ENCODE assay signal across 16 cellular contexts in genomic region chr13:110366733-110367132, GRCh38. TPM values are rescaled to one million over a fixed set of nuclear protein-coding genes. Genes with fewer than 3 reads are reported as not detected.
DNase-seq lines count a peak whose midpoint lies in the region; ATAC-seq and TF ChIP-seq lines count a peak whose summit lies in the region.
"Had no signal": no experiment of that assay in that cellular context is flagged by ENCODE, and none has a peak within 500 bp of the region (broad histone marks: within the 10 kb centered on the region; RNA-seq: fewer than 3 reads in every experiment).

No MANE protein-coding gene starts in this region.

- 100% methylated on average over 2 of the region's 3 CpGs for WGBS in mesenchymal stem cell
- 90% methylated on average over 3 of the region's 3 CpGs for WGBS in thyroid gland, 2 donors

- CTCF ChIA-PET in WTC11 (lab: Charles Lee) = no interaction called here
- CTCF ChIA-PET in naive thymus-derived CD4-positive, alpha-beta T cell (lab: Charles Lee) = no interaction called here

- H3K18ac ChIP-seq in mesenchymal stem cell (ENCODE audit: low read depth in 1 of 2, low read length in 2 of 2) = peak overlapping the region in 1 of 2 experiments; percentile 26

- no peaks in the 10 kb centered on the region for H3K9me3 Mint-ChIP-seq in endothelial cell (ENCODE audit: unreplicated experiment)
- no peaks in the 10 kb centered on the region for H3K9me3 Mint-ChIP-seq in WTC11
- no peaks in the 10 kb centered on the region for H3K9me3 Mint-ChIP-seq in naive thymus-derived CD4-positive, alpha-beta T cell

- H2BK120ac ChIP-seq in mesenchymal stem cell (ENCODE audit: low read depth, low read length) = no peak overlapping the region

- peaks cover 11% of the 10 kb centered on the region for H3K27me3 Mint-ChIP-seq in endothelial cell (ENCODE audit: unreplicated experiment)
- H3K27me3 Mint-ChIP-seq in WTC11 (ENCODE audit: low read depth) = no peaks in the 10 kb centered on the region
- H3K27me3 Mint-ChIP-seq in naive thymus-derived CD4-positive, alpha-beta T cell = peaks cover 0 to 23% (median 13%) of the 10 kb centered on the region in 5 donors

- no peak overlapping the region for H2AK5ac ChIP-seq in mesenchymal stem cell (ENCODE audit: low read length, severe bottlenecking)

- intact Hi-C loops in ascending aorta (cut with DNase I) (no loop called here), thyroid gland (cut with DNase I) (no loop called here)
- intact Hi-C loops in naive thymus-derived CD4-positive, alpha-beta T cell (cut with micrococcal nuclease) = no loop called here

- peak overlapping the region; percentile 48 for H2BK15ac ChIP-seq in mesenchymal stem cell (ENCODE audit: low read depth, poor library complexity, severe bottlenecking)

- H3K4me3 Mint-ChIP-seq in endothelial cell (ENCODE audit: unreplicated experiment) (no peak overlapping the region), WTC11 (no peak overlapping the region)
- no peak overlapping the region for H3K4me3 Mint-ChIP-seq in naive thymus-derived CD4-positive, alpha-beta T cell

- H3K14ac ChIP-seq in mesenchymal stem cell (ENCODE audit: low read length in 2 of 2) = no peak overlapping the region

- no peak overlapping the region for H3K9ac ChIP-seq in mesenchymal stem cell (ENCODE audit: low read length)

- no peak overlapping the region for H3K4me2 ChIP-seq in mesenchymal stem cell (ENCODE audit: low read length, poor library complexity, severe bottlenecking)

- no peaks in the 10 kb centered on the region for H3K27me3 ChIP-seq in ascending aorta
- no peaks in the 10 kb centered on the region for H3K27me3 ChIP-seq in mesenchymal stem cell (ENCODE audit: control insufficient read depth in 1 of 2, insufficient read depth in 1 of 2, low read length in 2 of 2)
- no peaks in the 10 kb centered on the region for H3K27me3 ChIP-seq in thyroid gland
- H3K27me3 ChIP-seq in naive thymus-derived CD4-positive, alpha-beta T cell (ENCODE audit: control insufficient read depth in 2 of 2, insufficient read depth in 2 of 2, low read length in 2 of 2) = no peaks in the 10 kb centered on the region

- H3K79me1 ChIP-seq in mesenchymal stem cell (replicated peaks; ENCODE audit: low read length, poor library complexity, severe bottlenecking) = peaks cover 19% of the 10 kb centered on the region

- no peak overlapping the region for H3K23ac ChIP-seq in mesenchymal stem cell (ENCODE audit: low read length in 2 of 2)

- no peak for ATAC-seq in WTC11
- ATAC-seq in naive thymus-derived CD4-positive, alpha-beta T cell = no peak
- ATAC-seq: K562 had no signal

- TF ChIP-seq POLR2A in thyroid gland (IDR thresholded peaks at IDR 0.05) = no peak

- H3K4me3 ChIP-seq in ascending aorta (no peak overlapping the region), mesenchymal stem cell (ENCODE audit: insufficient read depth in 1 of 2, low read depth in 1 of 2, low read length in 2 of 2) (no peak overlapping the region), thyroid gland (replicated peaks in 1 of 3) (no peak overlapping the region)
- H3K4me3 ChIP-seq in naive thymus-derived CD4-positive, alpha-beta T cell (ENCODE audit: low read length) = no peak overlapping the region
- H3K4me3 ChIP-seq: K562 had no signal

- peak overlapping the region; percentile 22 for H3K27ac Mint-ChIP-seq in endothelial cell (ENCODE audit: unreplicated experiment)
- no peak overlapping the region for H3K27ac Mint-ChIP-seq in WTC11
- no peak overlapping the region for H3K27ac Mint-ChIP-seq in naive thymus-derived CD4-positive, alpha-beta T cell

- H3K4me1 Mint-ChIP-seq in endothelial cell (ENCODE audit: unreplicated experiment) (peaks cover 62% of the 10 kb centered on the region), WTC11 (peaks cover 5% of the 10 kb centered on the region; the same call in 1 of the 2 replicates)
- no peaks in the 10 kb centered on the region for H3K4me1 Mint-ChIP-seq in naive thymus-derived CD4-positive, alpha-beta T cell

- H3K36me3 Mint-ChIP-seq in endothelial cell (ENCODE audit: low read depth, unreplicated experiment) = peaks cover 55% of the 10 kb centered on the region
- H3K36me3 Mint-ChIP-seq in WTC11 = no peaks in the 10 kb centered on the region
- H3K36me3 Mint-ChIP-seq in naive thymus-derived CD4-positive, alpha-beta T cell = no peaks in the 10 kb centered on the region

- H3K36me3 ChIP-seq in ascending aorta = no peaks in the 10 kb centered on the region
- peaks cover 0 to 14% of the 10 kb centered on the region in 2 experiments for H3K36me3 ChIP-seq in mesenchymal stem cell (ENCODE audit: control insufficient read depth in 1 of 2, insufficient read depth in 2 of 2, low read depth in 1 of 2, low read length in 2 of 2)
- H3K36me3 ChIP-seq in thyroid gland = no peaks in the 10 kb centered on the region
- no peaks in the 10 kb centered on the region for H3K36me3 ChIP-seq in naive thymus-derived CD4-positive, alpha-beta T cell (ENCODE audit: control insufficient read depth in 2 of 3, insufficient read depth in 3 of 3, low read length in 3 of 3)

- peak overlapping the region; percentile 35 for H4K91ac ChIP-seq in mesenchymal stem cell (ENCODE audit: low read length)

- DNase-seq in ascending aorta (ENCODE audit: low spot score in 2 of 2) = peak in 1 of 2 donors; percentile 24
- no peak for DNase-seq in endothelial cell (ENCODE audit: low spot score)
- DNase-seq in mesenchymal stem cell = no peak
- DNase-seq in thyroid gland = no peak
- DNase-seq in substantia nigra (lab: John Stamatoyannopoulos, UW) = no peak
- DNase-seq in WTC11 (ENCODE audit: low spot score) = no peak
- no peak for DNase-seq in naive thymus-derived CD4-positive, alpha-beta T cell
- DNase-seq in kidney glomerular epithelial cell (lab: John Stamatoyannopoulos, UW) = no peak
- DNase-seq: ACHN, COR-L47, GF-D8, NCI-H187, NCI-H446, OCI-M1 had no signal

- TF ChIP-seq CTCF in ascending aorta (IDR thresholded peaks at IDR 0.05) (no peak), endothelial cell (IDR thresholded peaks at IDR 0.05; ENCODE audit: unreplicated experiment) (no peak), thyroid gland (IDR thresholded peaks at IDR 0.05) (no peak), WTC11 (IDR thresholded peaks at IDR 0.05) (no peak)

- H2BK5ac ChIP-seq in mesenchymal stem cell (ENCODE audit: low read depth, low read length, poor library complexity, severe bottlenecking) = no peak overlapping the region

- POLR2A ChIA-PET in WTC11 (lab: Charles Lee) = no interaction called here
- POLR2A ChIA-PET in naive thymus-derived CD4-positive, alpha-beta T cell (lab: Charles Lee) = no interaction called here

- no peak overlapping the region for H3K4ac ChIP-seq in mesenchymal stem cell (ENCODE audit: low read depth in 1 of 2, low read length in 2 of 2)

- H3K4me1 ChIP-seq in ascending aorta = peaks cover 15 to 49% of the 10 kb centered on the region in 2 donors
- peaks cover 11% of the 10 kb centered on the region for H3K4me1 ChIP-seq in mesenchymal stem cell (ENCODE audit: control insufficient read depth, insufficient read depth, low read depth, low read length)
- H3K4me1 ChIP-seq in thyroid gland = peaks cover 42 to 47% of the 10 kb centered on the region in 2 donors
- no peaks in the 10 kb centered on the region for H3K4me1 ChIP-seq in naive thymus-derived CD4-positive, alpha-beta T cell (ENCODE audit: control insufficient read depth in 2 of 2, insufficient read depth in 2 of 2, low read length in 2 of 2)

- no peaks in the 10 kb centered on the region for H3K9me3 ChIP-seq in ascending aorta
- H3K9me3 ChIP-seq in mesenchymal stem cell (ENCODE audit: control insufficient read depth, low read length) = no peaks in the 10 kb centered on the region
- no peaks in the 10 kb centered on the region for H3K9me3 ChIP-seq in thyroid gland
- H3K9me3 ChIP-seq in naive thymus-derived CD4-positive, alpha-beta T cell (ENCODE audit: control insufficient read depth in 2 of 3, low read length in 3 of 3) = no peaks in the 10 kb centered on the region

- no peak overlapping the region for H2BK12ac ChIP-seq in mesenchymal stem cell (ENCODE audit: low read length in 2 of 2)

- peak overlapping the region; percentile 13 for H4K8ac ChIP-seq in mesenchymal stem cell (ENCODE audit: low read length)

- H2AFZ ChIP-seq in mesenchymal stem cell (ENCODE audit: low read depth, low read length) = no peak overlapping the region

- H3K27ac ChIP-seq in ascending aorta (peak overlapping the region; percentile 81 to 92), mesenchymal stem cell (ENCODE audit: low read length, poor library complexity, severe bottlenecking) (no peak overlapping the region), thyroid gland (peak overlapping the region in 2 of 3 donors; percentile 65 to 89), substantia nigra (ENCODE audit: low read depth, low read length, poor library complexity, severe bottlenecking) (no peak overlapping the region)
- H3K27ac ChIP-seq in naive thymus-derived CD4-positive, alpha-beta T cell (ENCODE audit: low read depth, low read length) = no peak overlapping the region
- H3K27ac ChIP-seq: RWPE1 had no signal

TF ChIP-seq in WTC11, 78 proteins besides CTCF, POLR2A, EP300 and RAD21 (continues in another document):
- TF ChIP-seq MLX (CRISPR knock-in tag; IDR thresholded peaks at IDR 0.05) (no peak), EMX1 (CRISPR knock-in tag; IDR thresholded peaks at IDR 0.05) (no peak)

RNA-seq across cellular contexts. Expression of gene COL4A2, which starts 59.6 kb away (rescaled TPM):
- total RNA-seq in ascending aorta = 1,227 TPM
- total RNA-seq in endothelial cell (ENCODE audit: unreplicated experiment) = 1,556 TPM
- polyA plus RNA-seq in mesenchymal stem cell (2013, experiment 1 of 2) = 2,099 TPM
- 2,053 TPM for polyA plus RNA-seq in mesenchymal stem cell (2013, experiment 2 of 2)
- total RNA-seq in thyroid gland = 100 to 1,000 TPM in 3 of 4 donors, 10 to 100 TPM in 1; 97.6 to 193 (median 131) TPM
- 102 to 109 TPM (median 106 TPM) in 3 replicates for total RNA-seq in WTC11 (2021)
- under 1 TPM in 1 of 5 experiments, not detected in 4; 0.05 TPM for total RNA-seq in naive thymus-derived CD4-positive, alpha-beta T cell
- polyA plus RNA-seq in naive thymus-derived CD4-positive, alpha-beta T cell = not detected

RNA-seq across cellular contexts. Expression of gene COL4A1, which starts 59.8 kb away (rescaled TPM):
- total RNA-seq in ascending aorta = 756 TPM
- total RNA-seq in endothelial cell (ENCODE audit: unreplicated experiment) = 2,720 TPM
- polyA plus RNA-seq in mesenchymal stem cell (2013, experiment 1 of 2) = 2,271 TPM
- polyA plus RNA-seq in mesenchymal stem cell (2013, experiment 2 of 2) = 2,270 TPM
- total RNA-seq in thyroid gland = 100 to 1,000 TPM in 2 of 4 donors, 10 to 100 TPM in 2; 71.3 to 161 (median 112) TPM
- 75.0 to 89.6 TPM (median 82.3 TPM) in 3 replicates for total RNA-seq in WTC11 (2021)
- total RNA-seq in naive thymus-derived CD4-positive, alpha-beta T cell = under 1 TPM in 1 of 5 experiments, not detected in 4; 0.24 TPM
- not detected for polyA plus RNA-seq in naive thymus-derived CD4-positive, alpha-beta T cell
- polyA plus RNA-seq: K562 had no signal

Comparison
In these comparisons a context has a peak if more than half of its experiments do, and no peak if none do; other contexts are left out.
1. H3K27ac ChIP-seq: peak in ascending aorta (2 of 2) and thyroid gland (2 of 3); none in mesenchymal stem cell (single experiment), substantia nigra (single experiment) and naive thymus-derived CD4-positive, alpha-beta T cell (single experiment).
2. RNA of gene COL4A2, which starts 59.6 kb away (total RNA-seq): 1,556 TPM in endothelial cell (single experiment), 1,227 TPM in ascending aorta (single experiment), 97.6 to 193 TPM in thyroid gland and 102 to 109 TPM in WTC11; 0.05 TPM in naive thymus-derived CD4-positive, alpha-beta T cell; every median in the first group is over 10 times any median in the second.
3. RNA of gene COL4A1, which starts 59.8 kb away (total RNA-seq): 2,720 TPM in endothelial cell (single experiment), 756 TPM in ascending aorta (single experiment), 71.3 to 161 TPM in thyroid gland and 75.0 to 89.6 TPM in WTC11; 0.24 TPM in naive thymus-derived CD4-positive, alpha-beta T cell; every median in the first group is over 10 times any median in the second.